1 cellular context compared by ENCODE assay signal in genomic region chr6:43629505-43630300, GRCh38.
TF ChIP-seq lines count a peak whose summit lies in the region.

No MANE protein-coding gene starts in this region.

TF ChIP-seq in K562, 482 proteins besides CTCF, POLR2A, EP300 and RAD21 (continues in another document):
- TF ChIP-seq ZNF384 (IDR thresholded peaks at IDR 0.05; ENCODE audit: low read depth, low read length) (no peak), CXXC5 (CRISPR knock-in tag; IDR thresholded peaks at IDR 0.05) (no peak), MLX (CRISPR knock-in tag; conservative IDR thresholded peaks at IDR 0.05) (peak; percentile 32 to 94; a peak in 2 of 4 replicates), C11orf30 (IDR thresholded peaks at IDR 0.05; ENCODE audit: low read depth) (no peak), JUND (IDR thresholded peaks at IDR 0.05; ENCODE audit: borderline replicate concordance, low read depth, low read length) (peak; percentile 62), JUND (tag; IDR thresholded peaks at IDR 0.05; ENCODE audit: borderline replicate concordance, low read depth, low read length) (no peak; the same call in 2 of the 3 replicates), POLR2AphosphoS5 (IDR thresholded peaks at IDR 0.05; ENCODE audit: control insufficient read depth, insufficient read depth, low read depth, low read length) (peak; percentile 90), VEZF1 (CRISPR knock-in tag; IDR thresholded peaks at IDR 0.05) (peak; percentile 90), PHF21A (IDR thresholded peaks at IDR 0.05; ENCODE audit: borderline replicate concordance, low read depth) (no peak), ZNF133 (CRISPR knock-in tag; IDR thresholded peaks at IDR 0.05) (no peak), EHMT2 (IDR thresholded peaks at IDR 0.05) (no peak), NFXL1 (CRISPR knock-in tag; IDR thresholded peaks at IDR 0.05) (0 out of 2 replicates have a peak, but pooled peaks have one; percentile 11), HDAC2 (IDR thresholded peaks at IDR 0.05) (0 out of 2 replicates have a peak, but pooled peaks have one; percentile 9), ZFX (CRISPR knock-in tag; IDR thresholded peaks at IDR 0.05) (no peak), NUFIP1 (IDR thresholded peaks at IDR 0.05; ENCODE audit: partially characterized antibody) (no peak), ZNF639 (CRISPR knock-in tag; conservative IDR thresholded peaks at IDR 0.05 in 1 of 2, IDR thresholded peaks at IDR 0.05 in 1 of 2) (no peak), MTA2 (IDR thresholded peaks at IDR 0.05; ENCODE audit: low read depth) (0 out of 2 replicates have a peak, but pooled peaks have one; percentile 10), PRMT5 (CRISPR knock-in tag; IDR thresholded peaks at IDR 0.05) (0 out of 2 replicates have a peak, but pooled peaks have one; percentile 60), NR2F6 (CRISPR knock-in tag; IDR thresholded peaks at IDR 0.05) (no peak; the same call in 1 of the 2 replicates), ZNF395 (CRISPR knock-in tag; IDR thresholded peaks at IDR 0.05) (no peak), ZNF146 (CRISPR knock-in tag; IDR thresholded peaks at IDR 0.05; ENCODE audit: unreplicated experiment) (no peak), CBX3 (IDR thresholded peaks at IDR 0.05; ENCODE audit: borderline replicate concordance in 1 of 2, low read length in 2 of 2) (peak in 1 of 2 experiments; percentile 49; a peak in 2 of 3 replicates), KLF1 (tag; IDR thresholded peaks at IDR 0.05) (no peak), CREBBP (IDR thresholded peaks at IDR 0.05; ENCODE audit: low read depth, low read length) (no peak), RBM25 (IDR thresholded peaks at IDR 0.05; ENCODE audit: low read depth, low read length, severe bottlenecking) (no peak), SAFB2 (IDR thresholded peaks at IDR 0.05; ENCODE audit: borderline replicate concordance, low read depth, low read length, severe bottlenecking) (no peak), ELK3 (CRISPR knock-in tag; IDR thresholded peaks at IDR 0.05) (0 out of 2 replicates have a peak, but pooled peaks have one; percentile 61), ZNF707 (CRISPR knock-in tag; conservative IDR thresholded peaks at IDR 0.05) (no peak), SRSF1 (IDR thresholded peaks at IDR 0.05; ENCODE audit: low read depth, low read length) (no peak), ZNF609 (CRISPR knock-in tag; IDR thresholded peaks at IDR 0.05; ENCODE audit: borderline replicate concordance) (no peak), HMG20A (CRISPR knock-in tag; conservative IDR thresholded peaks at IDR 0.05) (no peak), TBL1XR1 (IDR thresholded peaks at IDR 0.05; ENCODE audit: low read length in 2 of 2) (peak; percentile 7 to 74; a peak in 1 of 4 replicates), ZBTB43 (CRISPR knock-in tag; IDR thresholded peaks at IDR 0.05) (no peak), SREBF2 (CRISPR knock-in tag; IDR thresholded peaks at IDR 0.05) (peak; percentile 74; the same call in 1 of the 2 replicates), TFE3 (CRISPR knock-in tag; IDR thresholded peaks at IDR 0.05) (peak; percentile 10; the same call in 1 of the 2 replicates), ZNF232 (CRISPR knock-in tag; IDR thresholded peaks at IDR 0.05) (no peak; the same call in 1 of the 2 replicates), ZNF12 (CRISPR knock-in tag; IDR thresholded peaks at IDR 0.05) (no peak; the same call in 1 of the 2 replicates), ESRRA (IDR thresholded peaks at IDR 0.05; ENCODE audit: borderline replicate concordance, low read depth) (peak; percentile 58; the same call in 1 of the 2 replicates), L3MBTL2 (IDR thresholded peaks at IDR 0.05) (peak; percentile 93), HMGXB4 (CRISPR knock-in tag; IDR thresholded peaks at IDR 0.05) (peak; percentile 95), ZBTB26 (CRISPR knock-in tag; IDR thresholded peaks at IDR 0.05) (no peak; the same call in 1 of the 2 replicates), PCBP2 (IDR thresholded peaks at IDR 0.05; ENCODE audit: low read depth, low read length, poor library complexity, severe bottlenecking) (no peak), CBX5 (IDR thresholded peaks at IDR 0.05; ENCODE audit: borderline replicate concordance, low read depth) (no peak), GMEB1 (CRISPR knock-in tag; IDR thresholded peaks at IDR 0.05) (no peak), ARNT (IDR thresholded peaks at IDR 0.05) (peak in 1 of 2 experiments; percentile 70), RFX7 (CRISPR knock-in tag; IDR thresholded peaks at IDR 0.05) (no peak)
